ENCODE assay signal across 11 cellular contexts in genomic region chr1:25329950-25330349, GRCh38. TPM values are rescaled to one million over a fixed set of nuclear protein-coding genes. Genes with fewer than 3 reads are reported as not detected.
DNase-seq lines count a peak whose midpoint lies in the region; ATAC-seq and TF ChIP-seq lines count a peak whose summit lies in the region.
"Not testable (repeated sequence)": the region's sequence is repeated elsewhere in the genome, so short reads cannot be mapped to it uniquely, and the experiment has no call there.
"Had no signal": no experiment of that assay in that cellular context is flagged by ENCODE, and none has a peak within 500 bp of the region (broad histone marks: within the 10 kb centered on the region; RNA-seq: fewer than 3 reads in every experiment).

No MANE protein-coding gene starts in this region.

- TF ChIP-seq CTCF in CD8-positive, alpha-beta T cell (IDR thresholded peaks at IDR 0.05); WERI-Rb-1 (IDR thresholded peaks at IDR 0.05; ENCODE audit: low read depth, low read length): not testable (repeated sequence)
- TF ChIP-seq CTCF in PC-3 (conservative IDR thresholded peaks at IDR 0.05; ENCODE audit: low read depth, low read length) = peak; percentile 36

- not testable (repeated sequence) for H3K9me2 ChIP-seq in PC-3 (replicated peaks; ENCODE audit: low read length)

- not testable (repeated sequence) for H3K23ac ChIP-seq in mesenchymal stem cell (ENCODE audit: low read length in 2 of 2)

- peaks cover 39% of the 10 kb centered on the region for H3K4me1 Mint-ChIP-seq in CD8-positive, alpha-beta T cell (ENCODE audit: low read depth)
- not testable (repeated sequence) for H3K4me1 Mint-ChIP-seq in activated naive CD8-positive, alpha-beta T cell treated with anti-CD3 and anti-CD28 coated beads, Interleukin-2, amount 10 ng/mL, durations not matched to agents 7 days and 5 days
- H3K4me1 Mint-ChIP-seq in stimulated activated naive CD8-positive, alpha-beta T cell treated with anti-CD3 and anti-CD28 coated beads, Interleukin-15, amount 100 ng/mL, for 72 hours = peaks cover 37% of the 10 kb centered on the region

- H3K14ac ChIP-seq in mesenchymal stem cell (ENCODE audit: low read length in 2 of 2) = not testable (repeated sequence)

- H3K27me3 Mint-ChIP-seq in CD8-positive, alpha-beta T cell (ENCODE audit: low read depth); activated naive CD8-positive, alpha-beta T cell treated with anti-CD3 and anti-CD28 coated beads, Interleukin-2, amount 10 ng/mL, durations not matched to agents 7 days and 5 days; stimulated activated naive CD8-positive, alpha-beta T cell treated with anti-CD3 and anti-CD28 coated beads, Interleukin-15, amount 100 ng/mL, for 72 hours: not testable (repeated sequence)

- H2BK15ac ChIP-seq in mesenchymal stem cell (ENCODE audit: low read depth, poor library complexity, severe bottlenecking) = not testable (repeated sequence)

- H3K9me3 ChIP-seq in CD8-positive, alpha-beta T cell (ENCODE audit: low read length); PC-3 (ENCODE audit: low read length); WERI-Rb-1 (ENCODE audit: severe bottlenecking); mesenchymal stem cell (ENCODE audit: control insufficient read depth, low read length): not testable (repeated sequence)

- H2AK5ac ChIP-seq in mesenchymal stem cell (ENCODE audit: low read length, severe bottlenecking) = not testable (repeated sequence)

- not testable (repeated sequence) for H3K4me1 ChIP-seq in CD8-positive, alpha-beta T cell (ENCODE audit: insufficient read depth, low read length); PC-3 (ENCODE audit: insufficient read depth, low read length); mesenchymal stem cell (ENCODE audit: control insufficient read depth, insufficient read depth, low read depth, low read length)

- peak overlapping the region; percentile 20; the same call in 1 of the 2 replicates for H3K4me2 ChIP-seq in PC-3 (ENCODE audit: low read length)
- H3K4me2 ChIP-seq in mesenchymal stem cell (ENCODE audit: low read length, poor library complexity, severe bottlenecking) = not testable (repeated sequence)

- not testable (repeated sequence) for H2AFZ ChIP-seq in PC-3 (ENCODE audit: low read length); mesenchymal stem cell (ENCODE audit: low read depth, low read length)

- not testable (repeated sequence) for H3K18ac ChIP-seq in mesenchymal stem cell (ENCODE audit: low read depth in 1 of 2, low read length in 2 of 2)

- H3F3A ChIP-seq in PC-3 (ENCODE audit: low read length, unreplicated experiment) = not testable (repeated sequence)

- BruUV-seq in PC-3 (replicated peaks; lab: Mats Ljungman, UMichigan) = not testable (repeated sequence)

- H4K20me1 ChIP-seq in PC-3 (ENCODE audit: low read length) = not testable (repeated sequence)

- peak overlapping the region; percentile 28 for H4K8ac ChIP-seq in mesenchymal stem cell (ENCODE audit: low read length)

- H4K91ac ChIP-seq in mesenchymal stem cell (ENCODE audit: low read length) = not testable (repeated sequence)

- ATAC-seq in CD8-positive, alpha-beta T cell = peak; percentile 56
- ATAC-seq in PC-3 (peak; percentile 100), esophagus mucosa (peak; percentile 59)
- ATAC-seq in activated naive CD8-positive, alpha-beta T cell treated with anti-CD3 and anti-CD28 coated beads, Interleukin-2, amount 10 ng/mL, durations not matched to agents 7 days and 5 days (ENCODE audit: low read depth) = peak; percentile 65
- peak; percentile 88 for ATAC-seq in stimulated activated naive CD8-positive, alpha-beta T cell treated with anti-CD3 and anti-CD28 coated beads, Interleukin-15, amount 100 ng/mL, for 72 hours

- not testable (repeated sequence) for H3K4ac ChIP-seq in mesenchymal stem cell (ENCODE audit: low read depth in 1 of 2, low read length in 2 of 2)

- H3K79me2 ChIP-seq in PC-3 (ENCODE audit: low read length) = not testable (repeated sequence)

- H3K9ac ChIP-seq in PC-3 (ENCODE audit: low read length) = not testable (repeated sequence)
- H3K9ac ChIP-seq in mesenchymal stem cell (ENCODE audit: low read length) = peak overlapping the region; percentile 51

- POLR2A ChIA-PET in CD8-positive, alpha-beta T cell (lab: Charles Lee) = interaction anchor here (0.5 to 1.7 kb wide), 2 partner anchors 83 to 100 kb away, joined by 3 read pairs; partner anchors contain the start of gene RSRP1
- POLR2A ChIA-PET in PC-3 (lab: Charles Lee; ENCODE audit: unreplicated experiment); activated naive CD8-positive, alpha-beta T cell treated with anti-CD3 and anti-CD28 coated beads, Interleukin-2, amount 10 ng/mL, durations not matched to agents 7 days and 5 days (lab: Charles Lee): not testable (repeated sequence)

- not testable (repeated sequence) for H3K36me3 ChIP-seq in CD8-positive, alpha-beta T cell (ENCODE audit: insufficient read depth, low read length); PC-3 (ENCODE audit: low read depth, low read length); WERI-Rb-1; mesenchymal stem cell (ENCODE audit: control insufficient read depth in 1 of 2, insufficient read depth in 2 of 2, low read depth in 1 of 2, low read length in 2 of 2)

- not testable (repeated sequence) for H3K27ac ChIP-seq in CD8-positive, alpha-beta T cell (ENCODE audit: low read depth, low read length); WERI-Rb-1; mesenchymal stem cell (ENCODE audit: low read length, poor library complexity, severe bottlenecking)
- H3K27ac ChIP-seq in PC-3 (ENCODE audit: low read length) = peak overlapping the region; percentile 65

- H3K79me1 ChIP-seq in mesenchymal stem cell (replicated peaks; ENCODE audit: low read length, poor library complexity, severe bottlenecking) = not testable (repeated sequence)

- H3K27ac Mint-ChIP-seq in CD8-positive, alpha-beta T cell = peak overlapping the region; percentile 79
- not testable (repeated sequence) for H3K27ac Mint-ChIP-seq in activated naive CD8-positive, alpha-beta T cell treated with anti-CD3 and anti-CD28 coated beads, Interleukin-2, amount 10 ng/mL, durations not matched to agents 7 days and 5 days
- H3K27ac Mint-ChIP-seq in stimulated activated naive CD8-positive, alpha-beta T cell treated with anti-CD3 and anti-CD28 coated beads, Interleukin-15, amount 100 ng/mL, for 72 hours = peak overlapping the region in 1 of 2 donors; percentile 48

- WGBS in mesenchymal stem cell = no CpG with 5 or more reads among the region's 5 CpGs

- not testable (repeated sequence) for H2BK5ac ChIP-seq in mesenchymal stem cell (ENCODE audit: low read depth, low read length, poor library complexity, severe bottlenecking)

- H3K27me3 ChIP-seq in CD8-positive, alpha-beta T cell (ENCODE audit: insufficient read depth, low read length); PC-3 (ENCODE audit: low read length); WERI-Rb-1 (ENCODE audit: insufficient read depth, low read depth, severe bottlenecking); mesenchymal stem cell (ENCODE audit: control insufficient read depth in 1 of 2, insufficient read depth in 1 of 2, low read length in 2 of 2): not testable (repeated sequence)

- H2BK120ac ChIP-seq in mesenchymal stem cell (ENCODE audit: low read depth, low read length) = not testable (repeated sequence)

- not testable (repeated sequence) for H3K4me3 ChIP-seq in CD8-positive, alpha-beta T cell (ENCODE audit: low read depth, low read length); PC-3 (ENCODE audit: low read length); WERI-Rb-1 (ENCODE audit: low read depth, low read length); mesenchymal stem cell (ENCODE audit: insufficient read depth in 1 of 2, low read depth in 1 of 2, low read length in 2 of 2)

- not testable (repeated sequence) for H3K9me3 Mint-ChIP-seq in CD8-positive, alpha-beta T cell; activated naive CD8-positive, alpha-beta T cell treated with anti-CD3 and anti-CD28 coated beads, Interleukin-2, amount 10 ng/mL, durations not matched to agents 7 days and 5 days; stimulated activated naive CD8-positive, alpha-beta T cell treated with anti-CD3 and anti-CD28 coated beads, Interleukin-15, amount 100 ng/mL, for 72 hours

- DNase-seq in CD8-positive, alpha-beta T cell; activated naive CD8-positive, alpha-beta T cell treated with anti-CD3 and anti-CD28 coated beads, Interleukin-2, amount 10 ng/mL, durations not matched to agents 7 days and 5 days: not testable (repeated sequence)
- peak; percentile 61 for DNase-seq in HS-5 (ENCODE audit: low read depth)
- DNase-seq in PC-3 = peak; percentile 70
- DNase-seq in WERI-Rb-1 = peak; percentile 7
- DNase-seq in mesenchymal stem cell = peak; percentile 81
- peak in 1 of 2 donors; percentile 15 for DNase-seq in stimulated activated naive CD8-positive, alpha-beta T cell treated with anti-CD3 and anti-CD28 coated beads, Interleukin-15, amount 100 ng/mL, for 72 hours

- peaks cover 27% of the 10 kb centered on the region for H3K36me3 Mint-ChIP-seq in CD8-positive, alpha-beta T cell
- H3K36me3 Mint-ChIP-seq in activated naive CD8-positive, alpha-beta T cell treated with anti-CD3 and anti-CD28 coated beads, Interleukin-2, amount 10 ng/mL, durations not matched to agents 7 days and 5 days = not testable (repeated sequence)

- H2BK12ac ChIP-seq in mesenchymal stem cell (ENCODE audit: low read length in 2 of 2) = not testable (repeated sequence)

- CTCF ChIA-PET in CD8-positive, alpha-beta T cell (lab: Charles Lee) = not testable (repeated sequence)
- CTCF ChIA-PET in PC-3 (lab: Charles Lee) = interaction anchor here (0.7 kb wide), 1 partner anchor 639 kb away, joined by 3 read pairs; no protein-coding TSS in a partner anchor

- H3K4me3 Mint-ChIP-seq in CD8-positive, alpha-beta T cell = peak overlapping the region; percentile 45
- not testable (repeated sequence) for H3K4me3 Mint-ChIP-seq in activated naive CD8-positive, alpha-beta T cell treated with anti-CD3 and anti-CD28 coated beads, Interleukin-2, amount 10 ng/mL, durations not matched to agents 7 days and 5 days; stimulated activated naive CD8-positive, alpha-beta T cell treated with anti-CD3 and anti-CD28 coated beads, Interleukin-15, amount 100 ng/mL, for 72 hours

- intact Hi-C loops in CD8-positive, alpha-beta T cell (cut with DNase I, micrococcal nuclease) = not testable (repeated sequence)
- intact Hi-C loops in PC-3 (cut with micrococcal nuclease) = loop anchor here (5.0 to 10.0 kb wide), 2 partner anchors 105 to 192 kb away; partner anchors contain the start of gene MACO1

RNA-seq across cellular contexts. Expression of gene TMEM50A, which starts 8.2 kb away (rescaled TPM):
- total RNA-seq in CD8-positive, alpha-beta T cell = 100 to 1,000 TPM; 103 to 118 TPM
- total RNA-seq in PC-3 (2014; rRNA removed) (70.2 and 90.5 TPM in 2 replicates), esophagus mucosa (66.2 TPM)
- total RNA-seq in activated naive CD8-positive, alpha-beta T cell treated with anti-CD3 and anti-CD28 coated beads, Interleukin-2, amount 10 ng/mL, durations not matched to agents 7 days and 5 days = 100 to 1,000 TPM; 118 to 121 TPM
- polyA plus RNA-seq in mesenchymal stem cell (2013, experiment 1 of 2) = 142 TPM
- 145 TPM for polyA plus RNA-seq in mesenchymal stem cell (2013, experiment 2 of 2)

RNA-seq across cellular contexts. Expression of gene RHD, which starts 57.6 kb away (rescaled TPM):
- total RNA-seq in CD8-positive, alpha-beta T cell = under 1 TPM; 0.14 to 0.19 TPM
- total RNA-seq in PC-3 (2014; rRNA removed) = not detected in 2 replicates
- total RNA-seq in activated naive CD8-positive, alpha-beta T cell treated with anti-CD3 and anti-CD28 coated beads, Interleukin-2, amount 10 ng/mL, durations not matched to agents 7 days and 5 days = not detected
- not detected for total RNA-seq in esophagus mucosa
- polyA plus RNA-seq in mesenchymal stem cell (2013, experiment 1 of 2) = not detected
- not detected for polyA plus RNA-seq in mesenchymal stem cell (2013, experiment 2 of 2)
- total RNA-seq: activated CD8-positive, alpha-beta memory T cell treated with anti-CD3 and anti-CD28 coated beads for 36 hours; gastroesophageal sphincter; posterior vena cava had no signal
